ENCODE assay signal across 1 cellular context in genomic region chr3:14899993-14900618, GRCh38.
TF ChIP-seq lines count a peak whose summit lies in the region.

No MANE protein-coding gene starts in this region.

TF ChIP-seq in HepG2, 621 proteins besides CTCF, POLR2A, EP300 and RAD21:
- TF ChIP-seq, protein P1, sequence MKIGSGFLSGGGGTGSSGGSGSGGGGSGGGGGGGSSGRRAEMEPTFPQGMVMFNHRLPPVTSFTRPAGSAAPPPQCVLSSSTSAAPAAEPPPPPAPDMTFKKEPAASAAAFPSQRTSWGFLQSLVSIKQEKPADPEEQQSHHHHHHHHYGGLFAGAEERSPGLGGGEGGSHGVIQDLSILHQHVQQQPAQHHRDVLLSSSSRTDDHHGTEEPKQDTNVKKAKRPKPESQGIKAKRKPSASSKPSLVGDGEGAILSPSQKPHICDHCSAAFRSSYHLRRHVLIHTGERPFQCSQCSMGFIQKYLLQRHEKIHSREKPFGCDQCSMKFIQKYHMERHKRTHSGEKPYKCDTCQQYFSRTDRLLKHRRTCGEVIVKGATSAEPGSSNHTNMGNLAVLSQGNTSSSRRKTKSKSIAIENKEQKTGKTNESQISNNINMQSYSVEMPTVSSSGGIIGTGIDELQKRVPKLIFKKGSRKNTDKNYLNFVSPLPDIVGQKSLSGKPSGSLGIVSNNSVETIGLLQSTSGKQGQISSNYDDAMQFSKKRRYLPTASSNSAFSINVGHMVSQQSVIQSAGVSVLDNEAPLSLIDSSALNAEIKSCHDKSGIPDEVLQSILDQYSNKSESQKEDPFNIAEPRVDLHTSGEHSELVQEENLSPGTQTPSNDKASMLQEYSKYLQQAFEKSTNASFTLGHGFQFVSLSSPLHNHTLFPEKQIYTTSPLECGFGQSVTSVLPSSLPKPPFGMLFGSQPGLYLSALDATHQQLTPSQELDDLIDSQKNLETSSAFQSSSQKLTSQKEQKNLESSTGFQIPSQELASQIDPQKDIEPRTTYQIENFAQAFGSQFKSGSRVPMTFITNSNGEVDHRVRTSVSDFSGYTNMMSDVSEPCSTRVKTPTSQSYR (CRISPR knock-in tag; IDR thresholded peaks at IDR 0.05; ENCODE audit: borderline replicate concordance): peak; percentile 21; the same call in 1 of the 2 replicates
- TF ChIP-seq RXRA (CRISPR knock-in tag; IDR thresholded peaks at IDR 0.05) (peak; percentile 13; the same call in 1 of the 2 replicates), RBM22 (optimal IDR thresholded peaks at IDR 0.05; ENCODE audit: low read length) (no peak), HNF4G (IDR thresholded peaks at IDR 0.05; ENCODE audit: borderline replicate concordance, low read depth, low read length) (peak; percentile 40; the same call in 1 of the 2 replicates), HNF4G (CRISPR knock-in tag; IDR thresholded peaks at IDR 0.05; ENCODE audit: borderline replicate concordance, low read depth) (no peak), SALL1 (CRISPR knock-in tag; IDR thresholded peaks at IDR 0.05) (0 out of 2 replicates have a peak, but pooled peaks have one; percentile 10), PITX1 (CRISPR knock-in tag; IDR thresholded peaks at IDR 0.05) (peak; percentile 39; the same call in 1 of the 2 replicates), CBX1 (IDR thresholded peaks at IDR 0.05; ENCODE audit: low read depth) (no peak), PHF21A (CRISPR knock-in tag; IDR thresholded peaks at IDR 0.05) (0 out of 2 replicates have a peak, but pooled peaks have one; percentile 22), HNF4A (CRISPR knock-in tag; IDR thresholded peaks at IDR 0.05) (peak; percentile 39; the same call in 1 of the 2 replicates), ZFY (CRISPR knock-in tag; IDR thresholded peaks at IDR 0.05) (no peak)
